Comparison of ENCODE assay signal across 18 cellular contexts in genomic region chr5:124819201-124819600, GRCh38.
DNase-seq lines count a peak whose midpoint lies in the region; ATAC-seq, FAIRE-seq and TF ChIP-seq lines count a peak whose summit lies in the region.
"Had no signal": no experiment of that assay in that cellular context is flagged by ENCODE, and none has a peak within 500 bp of the region (broad histone marks: within the 10 kb centered on the region; RNA-seq: fewer than 3 reads in every experiment).

No MANE protein-coding gene starts in this region.

- no peak overlapping the region for H3K27ac ChIP-seq in adrenal gland

- H3K4me3 ChIP-seq in adipocyte (ENCODE audit: low read length) (no peak overlapping the region), adrenal gland (no peak overlapping the region)
- H3K4me3 ChIP-seq: HAP-1 had no signal

- no peak for FAIRE-seq in GM12891 (lab: Jason Lieb, UNC)
- FAIRE-seq: G401.6, GM12892, GM19239, H1 had no signal

- TF ChIP-seq CTCF in adrenal gland (IDR thresholded peaks at IDR 0.05): no peak

- DNase-seq in EL (peak; percentile 5), adipocyte (ENCODE audit: low read depth) (peak; percentile 23), dedifferentiated amniotic fluid mesenchymal stem cell (ENCODE audit: extremely low spot score) (peak; percentile 20), iris pigment epithelial cell (ENCODE audit: low read depth) (peak; percentile 49), adrenal gland (no peak), GM12891 (ENCODE audit: insufficient read length, low spot score) (no peak), DMS 273 treated with DMSO at 0.1 percent for 48 hours (lab: John Stamatoyannopoulos, UW) (no peak)
- DNase-seq: ACHN; C1 segment of cervical spinal cord; Calu3; CD4-positive, alpha-beta T cell; DMS79 had no signal

- 86 to 92% (median 88%) methylated on average over 3 of the region's 3 CpGs for WGBS in adrenal gland, 4 donors

- ATAC-seq in HG02623 (IDR thresholded peaks at IDR 0.05; ENCODE audit: unreplicated experiment): no peak

- H3K4me1 ChIP-seq in adipocyte (ENCODE audit: control insufficient read depth, insufficient read depth, low read length) (peaks cover 12% of the 10 kb centered on the region), adrenal gland (replicated peaks in 1 of 2) (peaks cover 0 to 13% of the 10 kb centered on the region in 2 donors)

- no peak overlapping the region for H3K9ac ChIP-seq in adipocyte (ENCODE audit: low read length)

- H3K27me3 ChIP-seq in adipocyte (replicated peaks; ENCODE audit: control insufficient read depth, insufficient read depth, low read length) (no peaks in the 10 kb centered on the region), adrenal gland (no peaks in the 10 kb centered on the region)

- no peaks in the 10 kb centered on the region for H3K36me3 ChIP-seq in adipocyte (ENCODE audit: control insufficient read depth, insufficient read depth, low read length, severe bottlenecking)
- no peaks in the 10 kb centered on the region for H3K36me3 ChIP-seq in adrenal gland (replicated peaks in 1 of 2)
- H3K36me3 ChIP-seq: HAP-1 had no signal

- H3K9me3 ChIP-seq in adipocyte (ENCODE audit: control insufficient read depth, low read length): no peaks in the 10 kb centered on the region
- no peaks in the 10 kb centered on the region for H3K9me3 ChIP-seq in adrenal gland (replicated peaks in 1 of 3)
- H3K9me3 ChIP-seq: HAP-1 had no signal

- TF ChIP-seq POLR2A in adrenal gland (IDR thresholded peaks at IDR 0.05): no peak
- TF ChIP-seq POLR2A in GM12891 (IDR thresholded peaks at IDR 0.05; ENCODE audit: low read depth, low read length): no peak

- intact Hi-C loops in adrenal gland (cut with DNase I): no loop called here

TF ChIP-seq in GM12891, 5 proteins besides CTCF, POLR2A, EP300 and RAD21:
- TF ChIP-seq SPI1 (IDR thresholded peaks at IDR 0.05; ENCODE audit: low read depth, low read length): no peak
- TF ChIP-seq POLR2AphosphoS5 (IDR thresholded peaks at IDR 0.05; ENCODE audit: low read depth, low read length): no peak
- TF ChIP-seq PAX5 (IDR thresholded peaks at IDR 0.05; ENCODE audit: insufficient read depth, low read length, severe bottlenecking): no peak
- no peak for TF ChIP-seq TAF1 (IDR thresholded peaks at IDR 0.05; ENCODE audit: low read depth, low read length)
- TF ChIP-seq POU2F2 (IDR thresholded peaks at IDR 0.05; ENCODE audit: low read depth, low read length): no peak
TF ChIP-seq in GM12891: peak in this region for 0.

Comparison
In these comparisons a context has a peak if more than half of its experiments do, and no peak if none do; other contexts are left out.
1. DNase-seq: peak in EL (single experiment), adipocyte (single experiment), dedifferentiated amniotic fluid mesenchymal stem cell (single experiment) and iris pigment epithelial cell (single experiment); none in adrenal gland (0 of 7), GM12891 (single experiment) and DMS 273 treated with DMSO at 0.1 percent for 48 hours (single experiment).